Comparison of ENCODE assay signal across 13 cellular contexts in genomic region chrX:74232859-74233258, GRCh38.
DNase-seq lines count a peak whose midpoint lies in the region; ATAC-seq and TF ChIP-seq lines count a peak whose summit lies in the region.
"Had no signal": no experiment of that assay in that cellular context is flagged by ENCODE, and none has a peak within 500 bp of the region (broad histone marks: within the 10 kb centered on the region; RNA-seq: fewer than 3 reads in every experiment).

No MANE protein-coding gene starts in this region.

- H3K4me1 ChIP-seq in BE2C: no peaks in the 10 kb centered on the region
- H3K4me1 ChIP-seq in RWPE2 (ENCODE audit: insufficient read depth, poor library complexity, severe bottlenecking): no peaks in the 10 kb centered on the region

- DNase-seq in BE2C: peak; percentile 24
- peak; percentile 48 for DNase-seq in H4 (ENCODE audit: low spot score)
- DNase-seq in RWPE2 (ENCODE audit: low spot score): no peak
- peak; percentile 6 for DNase-seq in fibroblast of peridontal ligament (ENCODE audit: extremely low read depth)
- no peak for DNase-seq in activated naive CD4-positive, alpha-beta T cell treated with Interleukin-2 at 50 U/mL for 16 hours
- no peak for DNase-seq in NCI-H2107 (lab: John Stamatoyannopoulos, UW)
- DNase-seq: activated CD4-positive, alpha-beta T cell treated with anti-CD3 and anti-CD28 coated beads, Interleukin-2, amount 50 U/mL, for 1 hour; activated naive CD8-positive, alpha-beta T cell treated with anti-CD3 and anti-CD28 coated beads for 36 hours; CD8-positive, alpha-beta T cell; NCI-H1105 treated with DMSO at 0.1 percent for 48 hours had no signal

- no peak for ATAC-seq in RWPE2 (ENCODE audit: low read depth)
- no peak for ATAC-seq in GM18861 (IDR thresholded peaks at IDR 0.05; ENCODE audit: unreplicated experiment)
- ATAC-seq in HG03457 (IDR thresholded peaks at IDR 0.05; ENCODE audit: unreplicated experiment): no peak
- ATAC-seq: CD8-positive, alpha-beta T cell; Right ventricle myocardium inferior had no signal

- H3K27ac ChIP-seq in RWPE2 (ENCODE audit: poor library complexity, severe bottlenecking): no peak overlapping the region

- H3K27me3 ChIP-seq in BE2C (no peaks in the 10 kb centered on the region), RWPE2 (ENCODE audit: insufficient read depth, poor library complexity, severe bottlenecking) (no peaks in the 10 kb centered on the region)

- no peak for TF ChIP-seq CTCF in BE2C (IDR thresholded peaks at IDR 0.05; ENCODE audit: low read depth, low read length)
- TF ChIP-seq CTCF in RWPE2 (IDR thresholded peaks at IDR 0.05; ENCODE audit: poor library complexity, severe bottlenecking): peak; percentile 6

- no peaks in the 10 kb centered on the region for H3K9me3 ChIP-seq in BE2C
- no peaks in the 10 kb centered on the region for H3K9me3 ChIP-seq in RWPE2 (ENCODE audit: severe bottlenecking)

- H3K36me3 ChIP-seq in BE2C: no peaks in the 10 kb centered on the region
- H3K36me3 ChIP-seq in RWPE2 (ENCODE audit: low read depth): no peaks in the 10 kb centered on the region

- H3K4me3 ChIP-seq in BE2C (ENCODE audit: low read depth, low read length) (no peak overlapping the region), RWPE2 (ENCODE audit: severe bottlenecking) (no peak overlapping the region)

Comparison
In these comparisons a context has a peak if more than half of its experiments do, and no peak if none do; other contexts are left out.
1. DNase-seq: peak in BE2C (single experiment), H4 (single experiment) and fibroblast of peridontal ligament (single experiment); none in RWPE2 (single experiment), activated naive CD4-positive, alpha-beta T cell treated with Interleukin-2 at 50 U/mL for 16 hours (single experiment) and NCI-H2107 (single experiment).